ENCODE assay signal across 11 cellular contexts in the genomic region with DNA sequence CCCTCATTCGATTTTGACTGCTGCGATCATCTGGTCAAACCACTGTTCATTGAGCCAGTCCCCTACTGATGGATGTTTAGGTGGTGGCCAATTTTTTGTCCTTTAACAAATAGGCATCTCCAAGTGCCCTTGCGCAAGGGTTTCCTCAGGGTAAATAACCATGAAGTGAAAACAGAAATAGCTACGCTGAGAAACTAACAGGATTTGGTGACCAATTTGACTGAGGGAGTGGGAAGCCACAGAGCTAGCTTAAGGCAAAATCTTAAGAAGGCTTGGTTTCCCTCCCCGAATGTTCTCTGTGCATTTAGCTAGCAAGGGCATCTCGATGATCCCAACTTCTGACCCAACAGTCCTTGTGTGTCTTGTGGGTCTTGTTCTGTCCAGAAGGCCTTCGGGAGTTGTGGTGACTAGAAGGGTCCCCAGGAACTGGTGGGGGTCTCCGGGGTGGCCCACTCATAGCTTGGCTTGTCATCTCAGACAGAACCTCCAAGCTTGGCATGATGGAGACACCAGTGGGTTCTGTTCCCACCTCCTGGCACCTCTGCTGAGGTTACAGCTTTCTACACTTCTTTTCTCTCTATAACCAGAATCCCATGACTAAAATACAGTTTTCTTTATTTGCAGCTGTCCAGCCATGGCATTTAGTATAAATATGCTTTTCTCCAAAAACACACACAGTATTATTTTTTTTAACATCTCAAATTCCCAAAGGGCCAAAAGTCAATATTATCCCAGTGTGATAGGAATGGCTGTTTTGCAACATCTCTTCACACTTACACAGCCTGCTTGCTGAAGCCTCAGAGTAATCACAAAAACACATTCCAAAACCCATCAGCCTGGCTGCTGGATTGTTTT.
DNase-seq lines count a peak whose midpoint lies in the region; ATAC-seq, FAIRE-seq and TF ChIP-seq lines count a peak whose summit lies in the region.
"Had no signal": no experiment of that assay in that cellular context is flagged by ENCODE, and none has a peak within 500 bp of the region (broad histone marks: within the 10 kb centered on the region; RNA-seq: fewer than 3 reads in every experiment).

No MANE protein-coding gene starts in this region.

- no peak overlapping the region for H3K14ac ChIP-seq in mesenchymal stem cell (ENCODE audit: low read length in 2 of 2)

- no peak overlapping the region for H3K4ac ChIP-seq in mesenchymal stem cell (ENCODE audit: low read depth in 1 of 2, low read length in 2 of 2)

- H2AFZ ChIP-seq in K562 (ENCODE audit: low read depth, low read length) (no peak overlapping the region), mesenchymal stem cell (ENCODE audit: low read depth, low read length) (no peak overlapping the region)

- TF ChIP-seq EP300 in K562 (IDR thresholded peaks at IDR 0.05; ENCODE audit: low read length): no peak

- no peak overlapping the region for H3K23ac ChIP-seq in mesenchymal stem cell (ENCODE audit: low read length in 2 of 2)

- TF ChIP-seq CTCF in K562 (IDR thresholded peaks at IDR 0.05 in 2 of 3, conservative IDR thresholded peaks at IDR 0.05 in 1 of 3; ENCODE audit: insufficient read depth in 2 of 3, low read depth in 1 of 3, low read length in 3 of 3): no peak

- H3K27ac ChIP-seq in KOPT-K1 (ENCODE audit: low read depth, low read length, poor library complexity, severe bottlenecking) (peak overlapping the region; percentile 89), K562 (ENCODE audit: extremely low read depth, low read depth, low read length) (no peak overlapping the region), mesenchymal stem cell (ENCODE audit: low read length, poor library complexity, severe bottlenecking) (peak overlapping the region; percentile 88), small intestine (ENCODE audit: low read depth in 1 of 2, low read length in 1 of 2) (no peak overlapping the region)

- DNase-seq in AG20443 (ENCODE audit: low spot score) (peak; percentile 66), K562 (ENCODE audit: extremely low read depth in 1 of 4, low spot score in 3 of 4) (no peak), mesenchymal stem cell (peak; percentile 57), NCI-H2196 (lab: John Stamatoyannopoulos, UW; ENCODE audit: unreplicated experiment) (no peak), small intestine (no peak), pons (ENCODE audit: low spot score) (no peak)
- DNase-seq: cortex of kidney, NCI-H187 had no signal

- peak overlapping the region; percentile 63 for H2BK5ac ChIP-seq in mesenchymal stem cell (ENCODE audit: low read depth, low read length, poor library complexity, severe bottlenecking)

- no peak overlapping the region for H2BK120ac ChIP-seq in mesenchymal stem cell (ENCODE audit: low read depth, low read length)

- no TSS peak for BruUV-seq in K562 (replicated peaks; lab: Mats Ljungman, UMichigan)

- H3K79me2 ChIP-seq in K562 (ENCODE audit: control insufficient read depth, insufficient read depth, low read length): no peaks in the 10 kb centered on the region

- peaks cover 4 to 23% of the 10 kb centered on the region in 2 experiments; a peak in 3 of 5 replicates for H3K4me1 ChIP-seq in K562 (replicated peaks in 1 of 2; ENCODE audit: control insufficient read depth in 2 of 2, insufficient read depth in 2 of 2, low read length in 2 of 2)
- peaks cover 53% of the 10 kb centered on the region for H3K4me1 ChIP-seq in mesenchymal stem cell (ENCODE audit: control insufficient read depth, insufficient read depth, low read depth, low read length)
- H3K4me1 ChIP-seq in small intestine (ENCODE audit: control insufficient read depth in 2 of 2, insufficient read depth in 1 of 2, low read depth in 1 of 2, low read length in 1 of 2): peaks cover 6 to 13% of the 10 kb centered on the region in 2 donors

- no peak for ATAC-seq in K562
- ATAC-seq in GM18868 (IDR thresholded peaks at IDR 0.05; ENCODE audit: unreplicated experiment): no peak

- no peak overlapping the region for H4K91ac ChIP-seq in mesenchymal stem cell (ENCODE audit: low read length)

- H3K4me3 ChIP-seq in K562 (no peak overlapping the region), mesenchymal stem cell (ENCODE audit: insufficient read depth in 1 of 2, low read depth in 1 of 2, low read length in 2 of 2) (no peak overlapping the region), small intestine (ENCODE audit: low read depth in 1 of 2, low read length in 2 of 2) (no peak overlapping the region)

- H3K4me2 ChIP-seq in K562 (ENCODE audit: insufficient read depth, low read length) (no peak overlapping the region), mesenchymal stem cell (ENCODE audit: low read length, poor library complexity, severe bottlenecking) (no peak overlapping the region)

- H2AK5ac ChIP-seq in mesenchymal stem cell (ENCODE audit: low read length, severe bottlenecking): peak overlapping the region; percentile 93

- no peak overlapping the region for H4K8ac ChIP-seq in mesenchymal stem cell (ENCODE audit: low read length)

- CTCF ChIA-PET in K562 (lab: Yijun Ruan, JAX; ENCODE audit: low intra/inter-chr PET ratio): no interaction called here

- no peaks in the 10 kb centered on the region for H3K9me3 ChIP-seq in KOPT-K1 (ENCODE audit: insufficient read depth, low read length, poor library complexity, severe bottlenecking)
- H3K9me3 ChIP-seq in K562 (replicated peaks; ENCODE audit: control insufficient read depth, insufficient read depth, low read depth, low read length): no peaks in the 10 kb centered on the region
- no peaks in the 10 kb centered on the region for H3K9me3 ChIP-seq in mesenchymal stem cell (ENCODE audit: control insufficient read depth, low read length)
- H3K9me3 ChIP-seq in small intestine (ENCODE audit: control insufficient read depth, low read depth): no peaks in the 10 kb centered on the region

- intact Hi-C loops in K562 (cut with micrococcal nuclease): loop anchor here (10.0 kb wide), 1 partner anchor 116 kb away; the partner anchor contains the start of gene SOCS1

- H3K18ac ChIP-seq in mesenchymal stem cell (ENCODE audit: low read depth in 1 of 2, low read length in 2 of 2): peak overlapping the region in 1 of 2 experiments; percentile 28

- H3K27me3 ChIP-seq in K562 (ENCODE audit: control insufficient read depth in 2 of 2, insufficient read depth in 2 of 2, low read length in 2 of 2): no peaks in the 10 kb centered on the region
- H3K27me3 ChIP-seq in mesenchymal stem cell (ENCODE audit: control insufficient read depth in 1 of 2, insufficient read depth in 1 of 2, low read length in 2 of 2): peaks cover 0 to 4% of the 10 kb centered on the region in 2 experiments
- no peaks in the 10 kb centered on the region for H3K27me3 ChIP-seq in small intestine (ENCODE audit: control insufficient read depth in 2 of 2, insufficient read depth in 2 of 2, low read length in 2 of 2)

- H2BK12ac ChIP-seq in mesenchymal stem cell (ENCODE audit: low read length in 2 of 2): peak overlapping the region; percentile 38 to 54

- H3K36me3 ChIP-seq in KOPT-K1 (ENCODE audit: insufficient read depth, low read length) (0 out of 2 replicates have a peak, but pooled peaks cover 11% of the 10 kb centered on the region), K562 (ENCODE audit: control insufficient read depth, insufficient read depth, low read length) (peaks cover 11% of the 10 kb centered on the region; the same call in 1 of the 3 replicates), mesenchymal stem cell (ENCODE audit: control insufficient read depth in 1 of 2, insufficient read depth in 2 of 2, low read depth in 1 of 2, low read length in 2 of 2) (peaks cover 0 to 17% of the 10 kb centered on the region in 2 experiments), small intestine (ENCODE audit: control insufficient read depth in 2 of 2, insufficient read depth in 2 of 2, low read length in 2 of 2) (no peaks in the 10 kb centered on the region)

- TF ChIP-seq POLR2A in K562 (conservative IDR thresholded peaks at IDR 0.05): no peak

- H3K9me1 ChIP-seq in K562 (ENCODE audit: control insufficient read depth, insufficient read depth, low read length): no peaks in the 10 kb centered on the region

- no peaks in the 10 kb centered on the region for H4K20me1 ChIP-seq in K562 (replicated peaks; ENCODE audit: control insufficient read depth, insufficient read depth, low read length)

- H3K9ac ChIP-seq in K562 (ENCODE audit: insufficient read depth in 1 of 2, low read depth in 2 of 2, low read length in 2 of 2): no peak overlapping the region
- H3K9ac ChIP-seq in mesenchymal stem cell (ENCODE audit: low read length): no peak overlapping the region

- 81% methylated on average over 8 of the region's 8 CpGs for WGBS in K562 (ENCODE audit: insufficient coverage, low coverage, missing lambda C conversion rate)
- 90% methylated on average over 8 of the region's 8 CpGs for WGBS in mesenchymal stem cell
- 93 to 98% (median 93%) methylated on average over 8 of the region's 8 CpGs for WGBS in small intestine, 3 donors

- no peak overlapping the region for H2BK15ac ChIP-seq in mesenchymal stem cell (ENCODE audit: low read depth, poor library complexity, severe bottlenecking)

- FAIRE-seq in K562 (lab: Jason Lieb, UNC): no peak
- FAIRE-seq in small intestine (lab: Jason Lieb, UNC): no peak
- FAIRE-seq: GM18507 had no signal

- in situ Hi-C loops in K562 (cut with MboI): no loop called here

- no peak for TF ChIP-seq RAD21 in K562 (CRISPR knock-in tag; conservative IDR thresholded peaks at IDR 0.05 in 1 of 2, IDR thresholded peaks at IDR 0.05 in 1 of 2)

- H3K79me1 ChIP-seq in mesenchymal stem cell (replicated peaks; ENCODE audit: low read length, poor library complexity, severe bottlenecking): peaks cover 8% of the 10 kb centered on the region

- POLR2A ChIA-PET in K562 (lab: Yijun Ruan, JAX): interaction anchor here (0.6 to 2.2 kb wide), 4 partner anchors 8 to 169 kb away, joined by 3 to 10 read pairs (median 3); no protein-coding TSS in a partner anchor

TF ChIP-seq in K562, 482 proteins besides CTCF, POLR2A, EP300 and RAD21:
- peak; percentile 52 for TF ChIP-seq CEBPB (tag; IDR thresholded peaks at IDR 0.05)
- no peak for TF ChIP-seq ESRRB (CRISPR knock-in tag; IDR thresholded peaks at IDR 0.05; ENCODE audit: borderline replicate concordance)
- no peak for TF ChIP-seq RBBP5 (IDR thresholded peaks at IDR 0.05; ENCODE audit: borderline replicate concordance, insufficient read depth, low read length, poor library complexity, severe bottlenecking)

Comparison
In these comparisons a context has a peak if more than half of its experiments do, and no peak if none do; other contexts are left out.
1. DNase-seq: peak in AG20443 (single experiment) and mesenchymal stem cell (single experiment); none in K562 (0 of 4), NCI-H2196 (single experiment), small intestine (single experiment) and pons (single experiment).
2. H3K27ac ChIP-seq: peak in KOPT-K1 (single experiment) and mesenchymal stem cell (single experiment); none in K562 (single experiment) and small intestine (0 of 2).